22 cellular contexts compared by ENCODE assay signal in the genomic region with DNA sequence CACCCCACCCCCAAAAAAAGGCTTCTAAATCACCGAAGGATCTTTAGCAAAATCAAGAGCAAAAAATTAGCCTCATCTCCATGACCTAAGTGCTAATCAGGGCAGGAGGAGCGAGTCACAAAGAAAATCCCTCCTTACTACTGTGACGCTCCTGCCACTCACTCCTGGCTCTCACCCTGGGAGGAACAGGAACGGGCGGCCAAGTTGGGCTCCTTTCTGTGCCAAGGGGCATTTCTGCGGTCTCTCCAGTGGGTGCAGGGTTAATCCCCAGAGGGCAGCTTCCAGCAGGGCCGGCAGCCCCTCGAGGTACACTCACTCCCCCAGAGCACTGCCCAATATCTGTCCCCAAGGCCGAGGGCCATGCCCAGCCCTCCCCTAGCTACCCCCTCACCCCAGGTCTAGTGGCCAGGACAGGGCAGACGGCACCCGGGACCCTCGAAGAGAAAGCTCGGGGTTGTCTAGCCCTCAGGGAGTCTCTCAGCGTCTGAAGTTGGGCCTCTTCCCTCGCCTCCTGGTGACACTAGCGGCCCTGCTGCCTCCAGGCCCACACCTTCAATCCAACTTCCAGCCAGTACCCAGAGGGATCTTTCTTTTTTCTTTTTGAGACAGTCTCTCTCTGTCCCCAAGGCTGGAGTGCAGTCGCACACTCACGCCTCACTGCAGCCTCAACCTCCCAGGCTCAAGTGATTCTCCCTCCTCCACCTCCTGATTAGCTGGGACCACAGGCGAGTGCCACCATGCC. TPM values are rescaled to one million over a fixed set of nuclear protein-coding genes. Genes with fewer than 3 reads are reported as not detected.
"Had no signal": no experiment of that assay in that cellular context is flagged by ENCODE, and none has a peak within 500 bp of the region (broad histone marks: within the 10 kb centered on the region; RNA-seq: fewer than 3 reads in every experiment).

No MANE protein-coding gene starts in this region.

- H2AFZ ChIP-seq: parathyroid adenoma had no signal

- H3K9me3 Mint-ChIP-seq: activated CD8-positive, alpha-beta T cell treated with anti-CD3 and anti-CD28 coated beads for 36 hours; activated naive CD4-positive, alpha-beta T cell treated with anti-CD3 and anti-CD28 coated beads for 36 hours; activated T-cell treated with anti-CD3 and anti-CD28 coated beads, Interleukin-2, amount 50 U/mL, for 72 hours; natural killer cell had no signal

- H3K79me2 ChIP-seq: parathyroid adenoma had no signal

- H3K27ac Mint-ChIP-seq: activated CD8-positive, alpha-beta T cell treated with anti-CD3 and anti-CD28 coated beads for 36 hours; activated naive CD4-positive, alpha-beta T cell treated with anti-CD3 and anti-CD28 coated beads for 36 hours; activated T-cell treated with anti-CD3 and anti-CD28 coated beads, Interleukin-2, amount 50 U/mL, for 72 hours; natural killer cell had no signal

- H3K27ac ChIP-seq: gastroesophageal sphincter, parathyroid adenoma, SJSA1, suprapubic skin, upper lobe of right lung had no signal

- DNase-seq: activated CD4-positive, alpha-beta T cell treated with anti-CD3 and anti-CD28 coated beads for 1 hour; activated CD8-positive, alpha-beta memory T cell treated with anti-CD3 and anti-CD28 coated beads, Interleukin-2, amount 50 U/mL, for 4 hours; activated CD8-positive, alpha-beta T cell treated with anti-CD3 and anti-CD28 coated beads for 36 hours; activated naive CD4-positive, alpha-beta T cell treated with anti-CD3 and anti-CD28 coated beads for 36 hours; activated T-cell treated with anti-CD3 and anti-CD28 coated beads, Interleukin-2, amount 50 U/mL, for 72 hours; caudate nucleus; cortex of kidney; effector CD8-positive, alpha-beta T cell; hypothalamus; kidney glomerular epithelial cell; natural killer cell; retina; stimulated activated CD4-positive, alpha-beta T cell treated with anti-CD3 and anti-CD28 coated beads, Interleukin-12 subunit alpha, Interleukin-12 subunit beta, amount 100 ng/mL, for 4 hours; stimulated activated naive CD4-positive, alpha-beta T cell treated with Interleukin-2 at 50 U/mL for 16 hours; T-helper 9 cell; upper lobe of right lung had no signal

- H3K4me1 Mint-ChIP-seq: natural killer cell had no signal

- H3K9me3 ChIP-seq: gastroesophageal sphincter, SJSA1, suprapubic skin, upper lobe of right lung had no signal

- H3K27me3 ChIP-seq: gastroesophageal sphincter, SJSA1, suprapubic skin, upper lobe of right lung had no signal

- H3K27me3 Mint-ChIP-seq: activated CD8-positive, alpha-beta T cell treated with anti-CD3 and anti-CD28 coated beads for 36 hours had no signal

- ATAC-seq: activated CD8-positive, alpha-beta T cell treated with anti-CD3 and anti-CD28 coated beads for 36 hours; activated T-cell treated with anti-CD3 and anti-CD28 coated beads, Interleukin-2, amount 50 U/mL, for 72 hours; gastroesophageal sphincter; natural killer cell; upper lobe of right lung had no signal

- H3K36me3 Mint-ChIP-seq: natural killer cell had no signal

- H3K36me3 ChIP-seq: gastroesophageal sphincter, SJSA1, suprapubic skin, upper lobe of right lung had no signal

- H3K4me1 ChIP-seq: gastroesophageal sphincter, parathyroid adenoma, suprapubic skin, upper lobe of right lung had no signal

- H3K4me3 Mint-ChIP-seq: activated CD8-positive, alpha-beta T cell treated with anti-CD3 and anti-CD28 coated beads for 36 hours; activated naive CD4-positive, alpha-beta T cell treated with anti-CD3 and anti-CD28 coated beads for 36 hours; activated T-cell treated with anti-CD3 and anti-CD28 coated beads, Interleukin-2, amount 50 U/mL, for 72 hours; natural killer cell had no signal

- H3K9ac ChIP-seq: parathyroid adenoma had no signal

- H3K4me3 ChIP-seq: gastroesophageal sphincter, SJSA1, suprapubic skin, upper lobe of right lung had no signal

RNA-seq across cellular contexts. Expression of a gene that starts 0.7 kb away (rescaled TPM):
- total RNA-seq: activated CD8-positive, alpha-beta T cell treated with anti-CD3 and anti-CD28 coated beads for 36 hours; activated naive CD4-positive, alpha-beta T cell treated with anti-CD3 and anti-CD28 coated beads for 36 hours; activated T-cell treated with anti-CD3 and anti-CD28 coated beads, Interleukin-2, amount 50 U/mL, for 72 hours; gastroesophageal sphincter; lung microvascular endothelial cell; mononuclear cell; natural killer cell; SJSA1; suprapubic skin had no signal
